In genomic region chr6:129605095-129605494, GRCh38 we compare ENCODE assay signal across 1 cellular context.
TF ChIP-seq lines count a peak whose summit lies in the region.

No MANE protein-coding gene starts in this region.

TF ChIP-seq in SK-N-SH treated with all-trans-retinoic acid at 6 μM for 48 hours, 23 proteins besides CTCF, POLR2A, EP300 and RAD21 (continued from another document):
- TF ChIP-seq CSRNP3 (CRISPR knock-in tag; IDR thresholded peaks at IDR 0.05) (no peak), POU6F1 (CRISPR knock-in tag; IDR thresholded peaks at IDR 0.05; ENCODE audit: borderline replicate concordance, low read depth) (no peak), ZNF565 (CRISPR knock-in tag; conservative IDR thresholded peaks at IDR 0.05; ENCODE audit: low read depth) (no peak), ESRRG (CRISPR knock-in tag; IDR thresholded peaks at IDR 0.05) (no peak), TCF4 (CRISPR knock-in tag; IDR thresholded peaks at IDR 0.05; ENCODE audit: borderline replicate concordance) (no peak), TOX (CRISPR knock-in tag; IDR thresholded peaks at IDR 0.05; ENCODE audit: borderline replicate concordance) (no peak)
